Comparison of ENCODE assay signal across 13 cellular contexts in the genomic region with DNA sequence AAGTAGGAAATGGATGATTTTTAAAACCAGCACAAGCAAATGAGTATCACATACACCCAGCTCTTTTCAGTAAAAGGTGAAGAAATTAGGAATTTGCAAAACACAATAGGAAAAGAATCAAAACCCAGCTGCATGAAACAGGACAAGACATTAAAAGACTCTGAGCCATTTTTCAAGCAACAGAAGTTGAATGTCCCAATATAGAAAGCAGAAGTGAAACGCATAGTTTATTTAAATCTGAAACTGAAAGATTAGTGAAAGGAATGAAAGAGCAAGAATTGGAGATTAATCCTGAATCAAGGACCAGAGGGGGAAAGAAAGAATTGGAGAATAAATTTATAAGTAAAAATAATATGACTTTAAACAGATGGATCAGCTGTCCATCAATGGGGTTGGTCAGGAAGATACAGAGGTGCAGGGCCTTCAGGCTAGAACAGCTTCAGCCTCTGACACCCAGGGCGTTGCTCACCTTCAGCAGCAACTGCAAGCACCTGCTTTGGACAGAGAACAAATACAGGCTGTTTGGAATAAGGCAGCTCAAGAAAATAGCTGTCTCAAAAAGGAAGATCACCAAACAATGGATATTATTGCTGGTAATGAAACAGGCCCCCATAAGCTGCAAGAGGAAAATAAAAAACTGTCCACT. TPM values are rescaled to one million over a fixed set of nuclear protein-coding genes. Genes with fewer than 3 reads are reported as not detected.
A peak's percentile ranks its signal among the peaks of the same experiment; 100 is the strongest.
DNase-seq lines count a peak whose midpoint lies in the region; ATAC-seq, FAIRE-seq and TF ChIP-seq lines count a peak whose summit lies in the region.
"Had no signal": no experiment of that assay in that cellular context is flagged by ENCODE, and none has a peak within 500 bp of the region (broad histone marks: within the 10 kb centered on the region; RNA-seq: fewer than 3 reads in every experiment).

No MANE protein-coding gene starts in this region.

- H3K4me3 ChIP-seq in H7 (ENCODE audit: insufficient read depth, low read depth, low read length): no peak overlapping the region
- H3K4me3 ChIP-seq: skin epidermis had no signal

- peak overlapping the region; percentile 58 to 94 (median 92) for H3K27ac Mint-ChIP-seq in CD14-positive monocyte
- H3K27ac Mint-ChIP-seq in activated naive CD8-positive, alpha-beta T cell treated with anti-CD3 and anti-CD28 coated beads for 36 hours: peak overlapping the region; percentile 76

- peaks cover 50% of the 10 kb centered on the region for H3K4me1 Mint-ChIP-seq in CD14-positive monocyte
- peaks cover 44% of the 10 kb centered on the region for H3K4me1 Mint-ChIP-seq in activated naive CD8-positive, alpha-beta T cell treated with anti-CD3 and anti-CD28 coated beads for 36 hours

- H3K36me3 Mint-ChIP-seq in CD14-positive monocyte: no peaks in the 10 kb centered on the region
- H3K36me3 Mint-ChIP-seq in activated naive CD8-positive, alpha-beta T cell treated with anti-CD3 and anti-CD28 coated beads for 36 hours: peaks cover 2% of the 10 kb centered on the region

- FAIRE-seq in GM19239 (lab: Jason Lieb, UNC): peak; percentile 87
- FAIRE-seq: keratinocyte, urothelium cell line had no signal

- no peaks in the 10 kb centered on the region for H3K9me3 Mint-ChIP-seq in CD14-positive monocyte
- peaks cover 3% of the 10 kb centered on the region for H3K9me3 Mint-ChIP-seq in activated naive CD8-positive, alpha-beta T cell treated with anti-CD3 and anti-CD28 coated beads for 36 hours

- H3K27me3 Mint-ChIP-seq in CD14-positive monocyte (ENCODE audit: low read depth in 3 of 3): no peaks in the 10 kb centered on the region
- no peaks in the 10 kb centered on the region for H3K27me3 Mint-ChIP-seq in activated naive CD8-positive, alpha-beta T cell treated with anti-CD3 and anti-CD28 coated beads for 36 hours

- no peak for ATAC-seq in GM21390 (IDR thresholded peaks at IDR 0.05; ENCODE audit: unreplicated experiment)

- intact Hi-C loops in CD14-positive monocyte (cut with micrococcal nuclease): no loop called here

- no peaks in the 10 kb centered on the region for H3K27me3 ChIP-seq in H7 (ENCODE audit: control insufficient read depth, insufficient read depth, low read length)

- no peak for TF ChIP-seq CTCF in CD14-positive monocyte (IDR thresholded peaks at IDR 0.05)

- H3K36me3 ChIP-seq in H7 (replicated peaks; ENCODE audit: control insufficient read depth, insufficient read depth, low read length): no peaks in the 10 kb centered on the region

- DNase-seq in CD14-positive monocyte (ENCODE audit: low spot score): no peak
- no peak for DNase-seq in GM19239 (ENCODE audit: insufficient read length, low spot score)
- DNase-seq in NOMO-1 (lab: John Stamatoyannopoulos, UW; ENCODE audit: unreplicated experiment in 2 of 2): peak; percentile 54 to 75
- DNase-seq in activated naive CD8-positive, alpha-beta T cell treated with anti-CD3 and anti-CD28 coated beads for 36 hours: no peak
- no peak for DNase-seq in HuH-7.5 (ENCODE audit: low spot score)
- no peak for DNase-seq in stimulated activated CD4-positive, alpha-beta T cell treated with anti-CD3 and anti-CD28 coated beads, Interleukin-15, amount 100 ng/mL, for 24 hours
- DNase-seq in H7: no peak
- DNase-seq: C1 segment of cervical spinal cord, cerebellar nuclear complex had no signal

- peak overlapping the region in 1 of 2 donors; percentile 80 for H3K4me3 Mint-ChIP-seq in CD14-positive monocyte
- peak overlapping the region; percentile 38 for H3K4me3 Mint-ChIP-seq in activated naive CD8-positive, alpha-beta T cell treated with anti-CD3 and anti-CD28 coated beads for 36 hours

RNA-seq across cellular contexts. Expression of a gene that starts 3.9 kb away (rescaled TPM):
- polyA plus RNA-seq in CD14-positive monocyte: 10 to 100 TPM; 26.5 to 38.4 TPM
- total RNA-seq in activated naive CD8-positive, alpha-beta T cell treated with anti-CD3 and anti-CD28 coated beads for 36 hours: 10 to 100 TPM; 72.5 to 79.3 TPM
- total RNA-seq in H7 (2014; rRNA removed; shearing (Covaris generic)): 31.3 and 33.3 TPM in 2 replicates

Comparison
In these comparisons a context has a peak if more than half of its experiments do, and no peak if none do; other contexts are left out.
1. DNase-seq: peak in NOMO-1 (2 of 2); none in CD14-positive monocyte (single experiment), GM19239 (single experiment), activated naive CD8-positive, alpha-beta T cell treated with anti-CD3 and anti-CD28 coated beads for 36 hours (single experiment), HuH-7.5 (single experiment), stimulated activated CD4-positive, alpha-beta T cell treated with anti-CD3 and anti-CD28 coated beads, Interleukin-15, amount 100 ng/mL, for 24 hours (single experiment) and H7 (single experiment).